ENCODE assay signal across 20 cellular contexts in genomic region chr2:171287606-171288005, GRCh38.
A peak's percentile ranks its signal among the peaks of the same experiment; 100 is the strongest.
DNase-seq lines count a peak whose midpoint lies in the region; ATAC-seq, FAIRE-seq and TF ChIP-seq lines count a peak whose summit lies in the region.
"Had no signal": no experiment of that assay in that cellular context is flagged by ENCODE, and none has a peak within 500 bp of the region (broad histone marks: within the 10 kb centered on the region; RNA-seq: fewer than 3 reads in every experiment).

No MANE protein-coding gene starts in this region.

- no peak overlapping the region for H3K4me3 Mint-ChIP-seq in endothelial cell (ENCODE audit: unreplicated experiment)
- H3K4me3 Mint-ChIP-seq: activated T-cell treated with anti-CD3 and anti-CD28 coated beads, Interleukin-2, amount 50 U/mL, for 4 hours; nephron progenitor cell had no signal

- peaks cover 1% of the 10 kb centered on the region for H3K27me3 Mint-ChIP-seq in endothelial cell (ENCODE audit: unreplicated experiment)
- H3K27me3 Mint-ChIP-seq: IgD-negative memory B cell had no signal

- H3K4me1 Mint-ChIP-seq in endothelial cell (ENCODE audit: unreplicated experiment) = peaks cover 8% of the 10 kb centered on the region

- FAIRE-seq in bronchial epithelial cell (lab: Jason Lieb, UNC) = no peak

- no peak for ATAC-seq in HG03460 (IDR thresholded peaks at IDR 0.05; ENCODE audit: unreplicated experiment)
- ATAC-seq: activated naive CD4-positive, alpha-beta T cell treated with anti-CD3 and anti-CD28 coated beads, Interleukin-2, amount 50 U/mL, for 72 hours; activated T-cell treated with anti-CD3 and anti-CD28 coated beads, Interleukin-2, amount 50 U/mL, for 4 hours; Panc1; stimulated activated naive CD8-positive, alpha-beta T cell treated with anti-CD3 and anti-CD28 coated beads, Interleukin-15, Interleukin-2, amounts not matched to agents 100 U/mL and 50 U/mL, for 24 hours had no signal

- H3K4me3 ChIP-seq in bronchial epithelial cell (ENCODE audit: low read depth, low read length) (no peak overlapping the region), MG63 (no peak overlapping the region)
- H3K4me3 ChIP-seq: lung had no signal

- TF ChIP-seq CTCF in bronchial epithelial cell (IDR thresholded peaks at IDR 0.05; ENCODE audit: insufficient read depth, low read length, severe bottlenecking) (no peak), endothelial cell (IDR thresholded peaks at IDR 0.05; ENCODE audit: unreplicated experiment) (no peak)

- H3K36me3 ChIP-seq in bronchial epithelial cell (ENCODE audit: control insufficient read depth, insufficient read depth, low read length) (no peaks in the 10 kb centered on the region), MG63 (no peaks in the 10 kb centered on the region)

- no peaks in the 10 kb centered on the region for H3K9me3 ChIP-seq in MG63

- DNase-seq in DMS153 (lab: John Stamatoyannopoulos, UW) = peak; percentile 45
- DNase-seq in DMS153 treated with DMSO at 0.1 percent for 48 hours (lab: John Stamatoyannopoulos, UW; ENCODE audit: unreplicated experiment) = no peak
- peak; percentile 21 for DNase-seq in LHCN-M2 (ENCODE audit: low read depth)
- DNase-seq in bronchial epithelial cell (ENCODE audit: low read depth) = peak; percentile 60
- peak; percentile 13 for DNase-seq in myocyte (ENCODE audit: low read depth)
- no peak for DNase-seq in MG63
- DNase-seq in endothelial cell (ENCODE audit: low spot score) = no peak
- DNase-seq: activated CD4-positive, alpha-beta T cell treated with anti-CD3 and anti-CD28 coated beads, Interleukin-2, amount 50 U/mL, for 48 hours; activated T-cell treated with anti-CD3 and anti-CD28 coated beads, Interleukin-2, amount 50 U/mL, for 4 hours; DMS79 treated with DMSO at 0.1 percent for 48 hours; NCI-H510A treated with DMSO at 0.1 percent for 48 hours; nephron progenitor cell; stimulated activated CD4-positive, alpha-beta T cell treated with anti-CD3 and anti-CD28 coated beads, Interleukin-15, amount 100 ng/mL, for 24 hours; stimulated activated naive CD8-positive, alpha-beta T cell treated with anti-CD3 and anti-CD28 coated beads, Interleukin-15, Interleukin-2, amounts not matched to agents 100 U/mL and 50 U/mL, for 24 hours; trophoblast cell had no signal

- no peaks in the 10 kb centered on the region for H3K9me3 Mint-ChIP-seq in endothelial cell (ENCODE audit: unreplicated experiment)
- H3K9me3 Mint-ChIP-seq: activated T-cell treated with anti-CD3 and anti-CD28 coated beads, Interleukin-2, amount 50 U/mL, for 4 hours; nephron progenitor cell had no signal

- H3K27me3 ChIP-seq in bronchial epithelial cell (ENCODE audit: control insufficient read depth, insufficient read depth, low read length) = no peaks in the 10 kb centered on the region
- H3K27me3 ChIP-seq in MG63 = no peaks in the 10 kb centered on the region

- no peak overlapping the region for H3K27ac Mint-ChIP-seq in endothelial cell (ENCODE audit: unreplicated experiment)
- H3K27ac Mint-ChIP-seq: IgD-negative memory B cell, nephron progenitor cell had no signal

- no peaks in the 10 kb centered on the region for H3K36me3 Mint-ChIP-seq in endothelial cell (ENCODE audit: low read depth, unreplicated experiment)
- H3K36me3 Mint-ChIP-seq: activated naive CD4-positive, alpha-beta T cell treated with anti-CD3 and anti-CD28 coated beads, Interleukin-2, amount 50 U/mL, for 72 hours; IgD-negative memory B cell had no signal

Comparison
In these comparisons a context has a peak if more than half of its experiments do, and no peak if none do; other contexts are left out.
1. DNase-seq: peak in DMS153 (single experiment), LHCN-M2 (single experiment), bronchial epithelial cell (single experiment) and myocyte (single experiment); none in DMS153 treated with DMSO at 0.1 percent for 48 hours (single experiment), MG63 (single experiment) and endothelial cell (single experiment).